ENCODE assay signal across 24 cellular contexts in genomic region chr5:128516978-128517377, GRCh38.
"Had no signal": no experiment of that assay in that cellular context is flagged by ENCODE, and none has a peak within 500 bp of the region (broad histone marks: within the 10 kb centered on the region; RNA-seq: fewer than 3 reads in every experiment).

No MANE protein-coding gene starts in this region.

- H3K36me3 ChIP-seq: colonic mucosa, esophagus squamous epithelium, gastrocnemius medialis, heart right ventricle had no signal

- H3K27me3 ChIP-seq: colonic mucosa, esophagus muscularis mucosa, esophagus squamous epithelium, foreskin keratinocyte, gastrocnemius medialis, gastroesophageal sphincter, heart left ventricle, heart right ventricle had no signal

- DNase-seq: colonic mucosa; cortex of kidney; dermis blood vessel endothelial cell; dorsolateral prefrontal cortex; effector CD4-positive, alpha-beta T cell; effector CD8-positive, alpha-beta T cell; effector memory CD4-positive, alpha-beta T cell; effector memory CD8-positive, alpha-beta T cell; endodermal cell; erythroblast; esophagus squamous epithelium; foreskin fibroblast; foreskin keratinocyte; gastrocnemius medialis; glutamatergic neuron; head of caudate nucleus; heart left ventricle; heart right ventricle had no signal

- FAIRE-seq: endothelial cell of umbilical vein had no signal

- H3K27ac ChIP-seq: colonic mucosa, coronary artery, dorsolateral prefrontal cortex, epithelial cell of prostate, esophagus muscularis mucosa, esophagus squamous epithelium, foreskin keratinocyte, gastrocnemius medialis, gastroesophageal sphincter, heart left ventricle, heart right ventricle had no signal

- ATAC-seq: effector memory CD8-positive, alpha-beta T cell; esophagus mucosa; foreskin keratinocyte; gastrocnemius medialis; gastroesophageal sphincter; heart left ventricle; heart right ventricle had no signal

- H3K4me1 ChIP-seq: colonic mucosa, esophagus squamous epithelium, foreskin keratinocyte, gastrocnemius medialis had no signal

- H3K9me3 ChIP-seq: colonic mucosa, esophagus muscularis mucosa, esophagus squamous epithelium, gastrocnemius medialis, gastroesophageal sphincter, heart left ventricle, heart right ventricle had no signal

- H3K4me3 ChIP-seq: colonic mucosa, coronary artery, dorsolateral prefrontal cortex, esophagus muscularis mucosa, esophagus squamous epithelium, gastrocnemius medialis, gastroesophageal sphincter, heart left ventricle, heart right ventricle had no signal
